2 cellular contexts compared by ENCODE assay signal in genomic region chr2:65049010-65049639, GRCh38.
TF ChIP-seq lines count a peak whose summit lies in the region.

No MANE protein-coding gene starts in this region.

TF ChIP-seq in GM12878, 131 proteins besides CTCF, POLR2A, EP300 and RAD21:
- TF ChIP-seq JUNB (IDR thresholded peaks at IDR 0.05) (no peak), ZBTB11 (CRISPR knock-in tag; IDR thresholded peaks at IDR 0.05) (no peak), CREB1 (IDR thresholded peaks at IDR 0.05; ENCODE audit: low read depth) (0 out of 2 replicates have a peak, but pooled peaks have one; percentile 22), ZNF384 (IDR thresholded peaks at IDR 0.05; ENCODE audit: borderline replicate concordance, low read depth, low read length) (no peak), MYB (IDR thresholded peaks at IDR 0.05; ENCODE audit: borderline replicate concordance, low read depth, low read length) (no peak), CBX5 (IDR thresholded peaks at IDR 0.05; ENCODE audit: low read depth) (no peak), SRF (IDR thresholded peaks at IDR 0.05; ENCODE audit: low read depth in 2 of 2, low read length in 2 of 2) (no peak)

TF ChIP-seq in HEK293T, 16 proteins besides CTCF, POLR2A, EP300 and RAD21:
- no peak for TF ChIP-seq FOXK2 (IDR thresholded peaks at IDR 0.05)
- TF ChIP-seq ELF4 (IDR thresholded peaks at IDR 0.05) = no peak
- no peak for TF ChIP-seq L3MBTL2 (conservative IDR thresholded peaks at IDR 0.05)
- no peak for TF ChIP-seq NFRKB (IDR thresholded peaks at IDR 0.05)
- TF ChIP-seq ARNT (IDR thresholded peaks at IDR 0.05) = no peak
- TF ChIP-seq HDGF (IDR thresholded peaks at IDR 0.05; ENCODE audit: borderline replicate concordance) = no peak
- no peak for TF ChIP-seq ZNF384 (IDR thresholded peaks at IDR 0.05)
- no peak for TF ChIP-seq FOXM1 (IDR thresholded peaks at IDR 0.05; ENCODE audit: borderline replicate concordance)
- TF ChIP-seq SP1 (IDR thresholded peaks at IDR 0.05) = no peak
